Comparison of ENCODE assay signal across 1 cellular context in the genomic region with DNA sequence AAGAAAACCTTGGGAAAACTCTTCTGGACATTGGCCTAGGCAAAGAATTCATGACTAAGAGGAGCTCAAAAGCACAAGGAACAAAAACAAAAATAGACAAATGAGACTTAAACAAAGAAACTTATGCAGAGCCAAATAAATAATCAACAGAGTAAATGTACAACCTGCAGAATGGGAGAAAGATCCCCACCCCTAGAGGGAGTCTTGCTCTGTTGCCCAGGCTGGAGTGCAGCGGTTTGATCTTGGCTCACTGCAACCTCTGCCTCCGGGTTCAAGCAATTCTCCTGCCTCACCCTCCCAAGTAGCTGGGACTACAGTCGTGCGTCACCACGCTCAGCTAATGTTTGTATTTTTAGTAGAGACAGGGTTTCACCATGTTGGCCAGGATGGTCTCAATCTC.
TF ChIP-seq lines count a peak whose summit lies in the region.

No MANE protein-coding gene starts in this region.

TF ChIP-seq in HepG2, 621 proteins besides CTCF, POLR2A, EP300 and RAD21:
- TF ChIP-seq STAG1 (CRISPR knock-in tag; IDR thresholded peaks at IDR 0.05) (peak; percentile 58), SMC3 (IDR thresholded peaks at IDR 0.05; ENCODE audit: low read length) (peak; percentile 10; the same call in 1 of the 2 replicates), ZNF121 (CRISPR knock-in tag; IDR thresholded peaks at IDR 0.05) (0 out of 2 replicates have a peak, but pooled peaks have one; percentile 16)
